ENCODE assay signal across 35 cellular contexts in genomic region chr14:29798078-29798477, GRCh38.
"Had no signal": no experiment of that assay in that cellular context is flagged by ENCODE, and none has a peak within 500 bp of the region (broad histone marks: within the 10 kb centered on the region; RNA-seq: fewer than 3 reads in every experiment).

No MANE protein-coding gene starts in this region.

- H3K36me3 ChIP-seq: MG63 had no signal

- H3K27me3 ChIP-seq: MG63 had no signal

- DNase-seq: Karpas-422, Kasumi-1, MG63, MM.1S, MV-4-11, NCI-H1048, NCI-H1092, NCI-H1092 treated with DMSO at 0.1 percent for 48 hours, NCI-H1105, NCI-H1105 treated with DMSO at 0.1 percent for 48 hours, NCI-H1417, NCI-H1417 treated with DMSO at 0.1 percent for 48 hours, NCI-H1436, NCI-H1436 treated with DMSO at 0.1 percent for 48 hours, NCI-H146, NCI-H1694, NCI-H1694 treated with DMSO at 0.1 percent for 48 hours, NCI-H187, NCI-H187 treated with DMSO at 0.1 percent for 48 hours, NCI-H1930, NCI-H2029, NCI-H2029 treated with DMSO at 0.1 percent for 48 hours, NCI-H2081, NCI-H2081 treated with DMSO at 0.1 percent for 48 hours, NCI-H2107, NCI-H2171, NCI-H2171 treated with DMSO at 0.1 percent for 48 hours, NCI-H2227 treated with DMSO at 0.1 percent for 48 hours, NCI-H226, NCI-H345, NCI-H446, NCI-H446 treated with DMSO at 0.1 percent for 48 hours, NCI-H510A, NCI-H510A treated with DMSO at 0.1 percent for 48 hours, NCI-H524 had no signal

- H3K4me3 ChIP-seq: MG63 had no signal
